In genomic region chr7:23055582-23056178, GRCh38 we compare ENCODE assay signal across 8 cellular contexts. TPM values are rescaled to one million over a fixed set of nuclear protein-coding genes. Genes with fewer than 3 reads are reported as not detected.
DNase-seq lines count a peak whose midpoint lies in the region; ATAC-seq, FAIRE-seq and TF ChIP-seq lines count a peak whose summit lies in the region.

No MANE protein-coding gene starts in this region.

- H3K4me3 ChIP-seq in MM.1S (ENCODE audit: low read length) (no peak overlapping the region), SK-N-MC (no peak overlapping the region), adrenal gland (no peak overlapping the region), right cardiac atrium (ENCODE audit: low read length) (no peak overlapping the region), small intestine (ENCODE audit: low read depth in 1 of 2, low read length in 2 of 2) (no peak overlapping the region)

- H3F3A ChIP-seq in MM.1S (ENCODE audit: insufficient read depth, low read length) = no peaks in the 10 kb centered on the region

- intact Hi-C loops in adrenal gland (cut with DNase I) (loop anchor here (5.0 to 10.0 kb wide), 3 partner anchors 331 to 501 kb away; partner anchors contain the start of gene IL6 (in 1 of the 2)), right cardiac atrium (cut with DNase I) (loop anchor here in 3 of 4 donors (5.0 to 10.0 kb wide), 4 partner anchors 121 to 501 kb away; no protein-coding TSS in a partner anchor)

- H3K27ac ChIP-seq in MM.1S (ENCODE audit: low read length) (no peak overlapping the region), SK-N-MC (no peak overlapping the region), adrenal gland (no peak overlapping the region), right cardiac atrium (ENCODE audit: low read length) (no peak overlapping the region), small intestine (ENCODE audit: low read depth in 1 of 2, low read length in 1 of 2) (no peak overlapping the region)

- H2AFZ ChIP-seq in MM.1S (ENCODE audit: low read length) = no peak overlapping the region

- 0 to 2% (median 0%) methylated on average over 2 of the region's 2 CpGs for WGBS in adrenal gland, 4 donors
- 1% methylated on average over 2 of the region's 2 CpGs for WGBS in right cardiac atrium
- WGBS in small intestine, 3 donors = 0 to 3% (median 3%) methylated on average over 2 of the region's 2 CpGs

- H4K20me1 ChIP-seq in MM.1S (ENCODE audit: insufficient read depth, low read length) = no peaks in the 10 kb centered on the region

- no peak overlapping the region for H3K4me2 ChIP-seq in MM.1S (ENCODE audit: low read depth, low read length)

- no peaks in the 10 kb centered on the region for H3K9me2 ChIP-seq in MM.1S (replicated peaks; ENCODE audit: insufficient read depth, low read length)

- H3K27me3 ChIP-seq in MM.1S (replicated peaks; ENCODE audit: insufficient read depth, low read length) (no peaks in the 10 kb centered on the region), adrenal gland (no peaks in the 10 kb centered on the region), right cardiac atrium (ENCODE audit: control insufficient read depth, insufficient read depth) (no peaks in the 10 kb centered on the region), small intestine (ENCODE audit: control insufficient read depth in 2 of 2, insufficient read depth in 2 of 2, low read length in 2 of 2) (no peaks in the 10 kb centered on the region)

- TF ChIP-seq POLR2A in adrenal gland (IDR thresholded peaks at IDR 0.05) = no peak

- no peaks in the 10 kb centered on the region for H3K79me2 ChIP-seq in MM.1S (ENCODE audit: low read length)

- H3K36me3 ChIP-seq in MM.1S (replicated peaks; ENCODE audit: insufficient read depth, low read length) (no peaks in the 10 kb centered on the region), SK-N-MC (ENCODE audit: insufficient read depth, low read length) (no peaks in the 10 kb centered on the region), adrenal gland (replicated peaks in 1 of 2) (no peaks in the 10 kb centered on the region), small intestine (ENCODE audit: control insufficient read depth in 2 of 2, insufficient read depth in 2 of 2, low read length in 2 of 2) (no peaks in the 10 kb centered on the region)

- H3K9ac ChIP-seq in MM.1S (ENCODE audit: low read length) = no peak overlapping the region
- no peak overlapping the region for H3K9ac ChIP-seq in SK-N-MC (ENCODE audit: insufficient read length)

- H3K9me3 ChIP-seq in MM.1S (replicated peaks; ENCODE audit: insufficient read depth, low read length) (no peaks in the 10 kb centered on the region), SK-N-MC (ENCODE audit: low read depth, low read length) (no peaks in the 10 kb centered on the region), adrenal gland (replicated peaks in 1 of 3) (no peaks in the 10 kb centered on the region), right cardiac atrium (ENCODE audit: control insufficient read depth, low read length) (no peaks in the 10 kb centered on the region), small intestine (ENCODE audit: control insufficient read depth, low read depth) (no peaks in the 10 kb centered on the region)

- DNase-seq in DMS153 treated with DMSO at 0.1 percent for 48 hours (lab: John Stamatoyannopoulos, UW; ENCODE audit: unreplicated experiment) = peak; percentile 81
- peak; percentile 70 for DNase-seq in MM.1S
- peak; percentile 45 for DNase-seq in SK-N-MC (ENCODE audit: low read depth, low spot score)
- peak; percentile 42 to 82 (median 56) for DNase-seq in adrenal gland
- no peak for DNase-seq in right cardiac atrium
- DNase-seq in small intestine = peak; percentile 66
- DNase-seq in GOT3 (lab: John Stamatoyannopoulos, UW) = no peak

- ATAC-seq in GM21576 (IDR thresholded peaks at IDR 0.05; ENCODE audit: unreplicated experiment) (peak; percentile 75), right cardiac atrium (peak; percentile 66 to 77)

- peak; percentile 93 for TF ChIP-seq CTCF in MM.1S (IDR thresholded peaks at IDR 0.05; ENCODE audit: low read length)
- TF ChIP-seq CTCF in adrenal gland (IDR thresholded peaks at IDR 0.05) = peak; percentile 47 to 93 (median 88)

- FAIRE-seq in small intestine (lab: Jason Lieb, UNC) = peak; percentile 90

- H3K4me1 ChIP-seq in MM.1S (ENCODE audit: low read length) = no peaks in the 10 kb centered on the region
- no peaks in the 10 kb centered on the region for H3K4me1 ChIP-seq in adrenal gland (replicated peaks in 1 of 2)
- H3K4me1 ChIP-seq in right cardiac atrium (ENCODE audit: control insufficient read depth, insufficient read depth, low read length) = no peaks in the 10 kb centered on the region
- H3K4me1 ChIP-seq in small intestine (ENCODE audit: control insufficient read depth in 2 of 2, insufficient read depth in 1 of 2, low read depth in 1 of 2, low read length in 1 of 2) = no peaks in the 10 kb centered on the region

RNA-seq across cellular contexts. Expression of gene HYCC1, which starts 41.8 kb away (rescaled TPM):
- total RNA-seq in adrenal gland (10 to 100 TPM; 14.1 to 27.1 (median 19.2) TPM), right cardiac atrium (10 to 100 TPM; 32.8 to 47.3 (median 36.3) TPM)
- polyA plus RNA-seq in adrenal gland (10 to 100 TPM in 1 of 3 donors, 1 to 10 TPM in 2; 3.8 to 14.7 (median 4.3) TPM), right cardiac atrium (7.7 TPM), small intestine (10 to 100 TPM in 1 of 3 donors, 1 to 10 TPM in 2; 4.0 to 15.9 (median 5.7) TPM)

RNA-seq across cellular contexts. Expression of gene KLHL7, which starts 49.9 kb away (rescaled TPM):
- total RNA-seq in adrenal gland = 10 to 100 TPM; 28.8 to 74.9 (median 49.2) TPM
- polyA plus RNA-seq in adrenal gland = 10 to 100 TPM; 13.5 to 38.4 (median 34.0) TPM
- 100 to 1,000 TPM in 1 of 4 donors, 10 to 100 TPM in 3; 68.8 to 106 (median 83.2) TPM for total RNA-seq in right cardiac atrium
- 61.7 TPM for polyA plus RNA-seq in right cardiac atrium
- 10 to 100 TPM; 12.5 to 16.8 (median 15.5) TPM for polyA plus RNA-seq in small intestine

Comparison
In these comparisons a context has a peak if more than half of its experiments do, and no peak if none do; other contexts are left out.
1. DNase-seq: peak in DMS153 treated with DMSO at 0.1 percent for 48 hours (single experiment), MM.1S (single experiment), SK-N-MC (single experiment), adrenal gland (7 of 7) and small intestine (single experiment); none in right cardiac atrium (0 of 3) and GOT3 (single experiment).